Comparison of ENCODE assay signal across 1 cellular context in genomic region chr5:177425801-177426565, GRCh38.
TF ChIP-seq lines count a peak whose summit lies in the region.

No MANE protein-coding gene starts in this region.

TF ChIP-seq in HepG2, 621 proteins besides CTCF, POLR2A, EP300 and RAD21 (continued from another document and continues in another):
- TF ChIP-seq ZNF687 (CRISPR knock-in tag; IDR thresholded peaks at IDR 0.05), result peak; percentile 93
- no peak for TF ChIP-seq ZNF292 (CRISPR knock-in tag; IDR thresholded peaks at IDR 0.05; ENCODE audit: borderline replicate concordance, low read depth)
- peak; percentile 34; the same call in 1 of the 2 replicates for TF ChIP-seq HNF4A (CRISPR knock-in tag; IDR thresholded peaks at IDR 0.05)
- TF ChIP-seq ZNF3 (CRISPR knock-in tag; IDR thresholded peaks at IDR 0.05), result peak; percentile 30; the same call in 1 of the 2 replicates
- TF ChIP-seq PHB2 (IDR thresholded peaks at IDR 0.05; ENCODE audit: partially characterized antibody), result no peak
- 0 out of 2 replicates have a peak, but pooled peaks have one; percentile 63 for TF ChIP-seq CREBL2 (CRISPR knock-in tag; IDR thresholded peaks at IDR 0.05; ENCODE audit: borderline replicate concordance)
- TF ChIP-seq ARID4A (CRISPR knock-in tag; IDR thresholded peaks at IDR 0.05; ENCODE audit: borderline replicate concordance), result peak; percentile 76
- TF ChIP-seq THAP9 (CRISPR knock-in tag; IDR thresholded peaks at IDR 0.05; ENCODE audit: borderline replicate concordance), result peak; percentile 72; the same call in 1 of the 2 replicates
- no peak for TF ChIP-seq CERS6 (CRISPR knock-in tag; IDR thresholded peaks at IDR 0.05)
- no peak for TF ChIP-seq RBM22 (optimal IDR thresholded peaks at IDR 0.05; ENCODE audit: low read length)
- TF ChIP-seq KLF11 (CRISPR knock-in tag; IDR thresholded peaks at IDR 0.05), result no peak
- TF ChIP-seq KLF6 (CRISPR knock-in tag; IDR thresholded peaks at IDR 0.05), result 0 out of 2 replicates have a peak, but pooled peaks have one; percentile 68
- no peak for TF ChIP-seq PLRG1 (conservative IDR thresholded peaks at IDR 0.05)
- 0 out of 2 replicates have a peak, but pooled peaks have one; percentile 7 for TF ChIP-seq BCL6 (CRISPR knock-in tag; IDR thresholded peaks at IDR 0.05)
- TF ChIP-seq ZMYM4 (CRISPR knock-in tag; IDR thresholded peaks at IDR 0.05), result peak; percentile 53
- TF ChIP-seq PATZ1 (CRISPR knock-in tag; IDR thresholded peaks at IDR 0.05), result peak; percentile 62
- TF ChIP-seq ZNF296 (CRISPR knock-in tag; conservative IDR thresholded peaks at IDR 0.05), result no peak
- peak; percentile 50 for TF ChIP-seq SALL1 (CRISPR knock-in tag; IDR thresholded peaks at IDR 0.05)
- 0 out of 2 replicates have a peak, but pooled peaks have one; percentile 2 for TF ChIP-seq ATF3 (CRISPR knock-in tag; IDR thresholded peaks at IDR 0.05)
- peak; percentile 86 for TF ChIP-seq RBFOX2 (IDR thresholded peaks at IDR 0.05; ENCODE audit: low read depth, low read length)
- TF ChIP-seq ZBTB43 (CRISPR knock-in tag; conservative IDR thresholded peaks at IDR 0.05), result peak; percentile 17; the same call in 1 of the 2 replicates
- TF ChIP-seq ZNF746 (CRISPR knock-in tag; IDR thresholded peaks at IDR 0.05), result no peak
- no peak for TF ChIP-seq GTF2F1 (IDR thresholded peaks at IDR 0.05; ENCODE audit: low read length)
- TF ChIP-seq ZNF567 (CRISPR knock-in tag; IDR thresholded peaks at IDR 0.05; ENCODE audit: borderline replicate concordance), result no peak
- no peak for TF ChIP-seq TP53 (CRISPR knock-in tag; conservative IDR thresholded peaks at IDR 0.05)
- 0 out of 2 replicates have a peak, but pooled peaks have one; percentile 22 for TF ChIP-seq ZBTB7B (CRISPR knock-in tag; IDR thresholded peaks at IDR 0.05)
- TF ChIP-seq ZNF784 (CRISPR knock-in tag; IDR thresholded peaks at IDR 0.05; ENCODE audit: borderline replicate concordance), result no peak; the same call in 1 of the 2 replicates
- no peak for TF ChIP-seq ATF4 (CRISPR knock-in tag; IDR thresholded peaks at IDR 0.05)
- peak; percentile 58; the same call in 1 of the 2 replicates for TF ChIP-seq HDAC1 (CRISPR knock-in tag; IDR thresholded peaks at IDR 0.05)
- TF ChIP-seq ADNP (CRISPR knock-in tag; IDR thresholded peaks at IDR 0.05), result peak; percentile 83; the same call in 1 of the 2 replicates
- no peak for TF ChIP-seq ZSCAN31 (CRISPR knock-in tag; IDR thresholded peaks at IDR 0.05; ENCODE audit: low read depth)
- peak; percentile 55; the same call in 1 of the 2 replicates for TF ChIP-seq HDAC2 (CRISPR knock-in tag; IDR thresholded peaks at IDR 0.05)
- 0 out of 2 replicates have a peak, but pooled peaks have one; percentile 32 for TF ChIP-seq SMYD3 (CRISPR knock-in tag; IDR thresholded peaks at IDR 0.05)
- TF ChIP-seq ZMAT3 (CRISPR knock-in tag; conservative IDR thresholded peaks at IDR 0.05), result 0 out of 2 replicates have a peak, but pooled peaks have one; percentile 27
- TF ChIP-seq NFE2L1 (CRISPR knock-in tag; IDR thresholded peaks at IDR 0.05; ENCODE audit: borderline replicate concordance), result no peak
- TF ChIP-seq PAWR (CRISPR knock-in tag; IDR thresholded peaks at IDR 0.05; ENCODE audit: borderline replicate concordance), result no peak
- TF ChIP-seq ZNF276 (CRISPR knock-in tag; IDR thresholded peaks at IDR 0.05; ENCODE audit: low read depth), result no peak
- peak; percentile 76 for TF ChIP-seq RFXAP (CRISPR knock-in tag; IDR thresholded peaks at IDR 0.05; ENCODE audit: borderline replicate concordance)
- peak; percentile 63 for TF ChIP-seq DRAP1 (CRISPR knock-in tag; IDR thresholded peaks at IDR 0.05)
